In genomic region chr11:61996933-61997332, GRCh38 we compare ENCODE assay signal across 27 cellular contexts. TPM values are rescaled to one million over a fixed set of nuclear protein-coding genes. Genes with fewer than 3 reads are reported as not detected.
DNase-seq lines count a peak whose midpoint lies in the region; ATAC-seq, FAIRE-seq and TF ChIP-seq lines count a peak whose summit lies in the region.
"Had no signal": no experiment of that assay in that cellular context is flagged by ENCODE, and none has a peak within 500 bp of the region (broad histone marks: within the 10 kb centered on the region; RNA-seq: fewer than 3 reads in every experiment).

No MANE protein-coding gene starts in this region.

- peaks cover 31% of the 10 kb centered on the region for H3K9me3 Mint-ChIP-seq in GM23338

- H3K4me2 ChIP-seq in GM23338 (no peak overlapping the region), H1 (ENCODE audit: insufficient read depth in 1 of 2, low read depth in 2 of 2, low read length in 2 of 2) (no peak overlapping the region), HepG2 (ENCODE audit: low read depth, low read length) (no peak overlapping the region)

- H2BK5ac ChIP-seq in H1 (ENCODE audit: low read depth, low read length): no peak overlapping the region

- no peak for TF ChIP-seq POLR2A in H1 (IDR thresholded peaks at IDR 0.05; ENCODE audit: control extremely low read depth in 1 of 2, low read depth in 2 of 2, low read length in 2 of 2)
- TF ChIP-seq POLR2A in HepG2 (IDR thresholded peaks at IDR 0.05; ENCODE audit: insufficient read depth in 1 of 2, low read depth in 2 of 2, low read length in 2 of 2): no peak

- no peak overlapping the region for H3K14ac ChIP-seq in H1 (ENCODE audit: insufficient read length)

- FAIRE-seq in H1 (lab: Jason Lieb, UNC): no peak
- no peak for FAIRE-seq in HepG2 (lab: Jason Lieb, UNC)
- FAIRE-seq: astrocyte, H54, HTR-8/SVneo had no signal

- TF ChIP-seq EP300 in H1 (IDR thresholded peaks at IDR 0.05; ENCODE audit: borderline replicate concordance in 1 of 2, low read depth in 2 of 2, low read length in 2 of 2) (no peak), HepG2 (IDR thresholded peaks at IDR 0.05; ENCODE audit: low read depth in 2 of 2, low read length in 2 of 2) (0 out of 4 replicates have a peak, but pooled peaks of 1 of the 2 experiments have one; percentile 10), HepG2 (CRISPR knock-in tag; IDR thresholded peaks at IDR 0.05; ENCODE audit: borderline replicate concordance) (no peak)

- H3K9me3 ChIP-seq in H1 (ENCODE audit: insufficient read depth in 2 of 2, low read depth in 1 of 2, low read length in 1 of 2) (no peaks in the 10 kb centered on the region), HepG2 (ENCODE audit: low read length) (peaks cover 9% of the 10 kb centered on the region)
- H3K9me3 ChIP-seq: BE2C, neutrophil, SJCRH30 had no signal

- H3K79me2 ChIP-seq in GM23338 (replicated peaks; ENCODE audit: insufficient read depth): no peaks in the 10 kb centered on the region
- no peaks in the 10 kb centered on the region for H3K79me2 ChIP-seq in H1 (ENCODE audit: control insufficient read depth in 1 of 2, insufficient read depth in 2 of 2, low read length in 2 of 2)
- no peaks in the 10 kb centered on the region for H3K79me2 ChIP-seq in HepG2 (ENCODE audit: insufficient read depth, low read length)

- no peak overlapping the region for H3K9ac ChIP-seq in H1 (replicated peaks in 1 of 4; ENCODE audit: extremely low read depth in 1 of 4, low read depth in 3 of 4, low read length in 3 of 4)
- H3K9ac ChIP-seq in HepG2 (ENCODE audit: insufficient read depth, low read depth, low read length): no peak overlapping the region

- no peaks in the 10 kb centered on the region; the same call in 1 of the 2 replicates for H3K9me2 ChIP-seq in GM23338 (ENCODE audit: insufficient read depth)

- peak overlapping the region; percentile 75 for H2BK12ac ChIP-seq in H1 (ENCODE audit: low read depth, low read length)

- peak overlapping the region; percentile 43; the same call in 1 of the 2 replicates for H2BK20ac ChIP-seq in H1 (ENCODE audit: low read length)

- TF ChIP-seq CTCF in GM23338 (conservative IDR thresholded peaks at IDR 0.05; ENCODE audit: low read depth in 2 of 2) (peak; percentile 19 to 44; a peak in 2 of 4 replicates), H1 (IDR thresholded peaks at IDR 0.05; ENCODE audit: control extremely low read depth in 1 of 3, insufficient read depth in 1 of 3, low read depth in 1 of 3, low read length in 3 of 3) (peak; percentile 23 to 55 (median 37); a peak in 3 of 4 replicates), HepG2 (CRISPR knock-in tag; IDR thresholded peaks at IDR 0.05) (peak; percentile 67)

- H3K4me1 Mint-ChIP-seq in GM23338: peaks cover 5% of the 10 kb centered on the region; the same call in 1 of the 3 replicates
- H3K4me1 Mint-ChIP-seq: activated naive CD4-positive, alpha-beta T cell treated with anti-CD3 and anti-CD28 coated beads, Interleukin-2, amount 50 U/mL, for 24 hours had no signal

- H4K20me1 ChIP-seq in GM23338 (replicated peaks; ENCODE audit: insufficient read depth): no peaks in the 10 kb centered on the region
- no peaks in the 10 kb centered on the region for H4K20me1 ChIP-seq in H1 (replicated peaks in 1 of 2; ENCODE audit: control insufficient read depth in 1 of 2, insufficient read depth in 2 of 2, low read length in 2 of 2)
- no peaks in the 10 kb centered on the region for H4K20me1 ChIP-seq in HepG2 (ENCODE audit: insufficient read depth, low read length)

- H3K27me3 ChIP-seq in GM23338 (ENCODE audit: insufficient read depth) (no peaks in the 10 kb centered on the region), H1 (replicated peaks in 1 of 4; ENCODE audit: control insufficient read depth in 3 of 4, extremely low read depth in 1 of 4, insufficient read depth in 3 of 4, low read length in 3 of 4) (no peaks in the 10 kb centered on the region), HepG2 (ENCODE audit: control insufficient read depth in 1 of 2, insufficient read depth in 2 of 2, low read length in 2 of 2) (no peaks in the 10 kb centered on the region)
- H3K27me3 ChIP-seq: BE2C, MG63, neutrophil, SJCRH30 had no signal

- WGBS in H1 (ENCODE audit: extremely low coverage in 1 of 2, insufficient coverage in 1 of 2, insufficient read length in 1 of 2, insufficient replicate concordance in 2 of 2, low coverage in 1 of 2, low lambda C conversion rate in 2 of 2, missing lambda C conversion rate in 1 of 2), 2 experiments: 73% methylated on average over 4 of the region's 4 CpGs; no CpG with 5 or more reads in 1 of the 2 experiments
- WGBS in HepG2 (ENCODE audit: low lambda C conversion rate): 51% methylated on average over 4 of the region's 4 CpGs

- H3K18ac ChIP-seq in H1 (ENCODE audit: extremely low read depth, low read length): peak overlapping the region; percentile 48; the same call in 1 of the 2 replicates

- H3K27ac Mint-ChIP-seq in GM23338: no peak overlapping the region
- H3K27ac Mint-ChIP-seq: activated naive CD4-positive, alpha-beta T cell treated with anti-CD3 and anti-CD28 coated beads, Interleukin-2, amount 50 U/mL, for 24 hours had no signal

- intact Hi-C loops in HepG2 (cut with micrococcal nuclease; ENCODE audit: unreplicated experiment): loop anchor here (2.0 kb wide), 1 partner anchor 16 kb away; no protein-coding TSS in a partner anchor

- H3K36me3 Mint-ChIP-seq in GM23338 (ENCODE audit: low read depth): peaks cover 20% of the 10 kb centered on the region

- CTCF ChIA-PET in H1 (lab: Charles Lee; ENCODE audit: partially characterized antibody): interaction anchor here (0.7 to 2.1 kb wide), 11 partner anchors 9 to 105 kb away, joined by 3 to 7 read pairs (median 3); no protein-coding TSS in a partner anchor
- CTCF ChIA-PET in HepG2 (lab: Yijun Ruan, JAX; ENCODE audit: low intra/inter-chr PET ratio, low total read pairs): no interaction called here

- no peak overlapping the region for H3K4me3 Mint-ChIP-seq in GM23338
- H3K4me3 Mint-ChIP-seq: activated naive CD4-positive, alpha-beta T cell treated with anti-CD3 and anti-CD28 coated beads, Interleukin-2, amount 50 U/mL, for 24 hours had no signal

- POLR2A ChIA-PET in H1 (lab: Charles Lee; ENCODE audit: partially characterized antibody): interaction anchor here (0.9 to 4.5 kb wide), 7 partner anchors 9 to 34 kb away, joined by 3 to 19 read pairs (median 3); no protein-coding TSS in a partner anchor
- POLR2A ChIA-PET in HepG2 (lab: Yijun Ruan, JAX): interaction anchor here (1.6 to 18.6 kb wide), 3 partner anchors 19 to 47 kb away, joined by 5 to 518 read pairs (median 323); partner anchors contain the start of gene FTH1

- no peaks in the 10 kb centered on the region for H3K79me1 ChIP-seq in H1 (ENCODE audit: low read depth, low read length)

- H3K4me3 ChIP-seq in GM23338 (no peak overlapping the region), H1 (ENCODE audit: extremely low read depth in 1 of 4, insufficient read depth in 2 of 4, low read depth in 3 of 4, low read length in 4 of 4) (no peak overlapping the region), HepG2 (replicated peaks in 1 of 3; ENCODE audit: insufficient read depth in 1 of 3, low read depth in 2 of 3, low read length in 3 of 3) (no peak overlapping the region)
- H3K4me3 ChIP-seq: MG63, SJCRH30 had no signal

- no peaks in the 10 kb centered on the region for H3F3A ChIP-seq in GM23338 (replicated peaks; ENCODE audit: low read depth)

- peak overlapping the region; percentile 20; the same call in 1 of the 2 replicates for H2BK15ac ChIP-seq in H1 (ENCODE audit: low read length)

- H4K91ac ChIP-seq in H1 (replicated peaks; ENCODE audit: insufficient read length, low read length): no peak overlapping the region

- no peak overlapping the region for H2AFZ ChIP-seq in GM23338
- H2AFZ ChIP-seq in H1 (ENCODE audit: low read length): peak overlapping the region; percentile 18; the same call in 1 of the 2 replicates
- no peak overlapping the region for H2AFZ ChIP-seq in HepG2 (ENCODE audit: low read length)

- H2BK120ac ChIP-seq in H1 (replicated peaks; ENCODE audit: low read depth, low read length): no peak overlapping the region

- H3K4ac ChIP-seq in H1 (replicated peaks; ENCODE audit: insufficient read length, low read depth, low read length): no peak overlapping the region

- in situ Hi-C loops in HepG2 (cut with HindIII; ENCODE audit: extremely low pct_ligation_motif_present, low pct_unique_long_range_greater_than_20kb): no loop called here

- TF ChIP-seq RAD21 in H1 (IDR thresholded peaks at IDR 0.05 in 1 of 2, conservative IDR thresholded peaks at IDR 0.05 in 1 of 2; ENCODE audit: low read depth in 2 of 2, low read length in 2 of 2) (peak; percentile 32 to 54), HepG2 (CRISPR knock-in tag; IDR thresholded peaks at IDR 0.05) (no peak)

- ATAC-seq in GM23338 (peak; percentile 84), HepG2 (peak; percentile 35; the same call in 2 of the 3 replicates)
- ATAC-seq: left cardiac atrium had no signal

- H3K36me3 ChIP-seq in GM23338 (ENCODE audit: insufficient read depth) (0 out of 2 replicates have a peak, but pooled peaks cover 6% of the 10 kb centered on the region), H1 (ENCODE audit: control insufficient read depth in 2 of 4, insufficient read depth in 4 of 4, low read length in 3 of 4) (no peaks in the 10 kb centered on the region), HepG2 (replicated peaks in 1 of 2; ENCODE audit: control insufficient read depth in 1 of 2, insufficient read depth in 2 of 2, low read length in 2 of 2) (no peaks in the 10 kb centered on the region)
- H3K36me3 ChIP-seq: BE2C, MG63, neutrophil, SJCRH30 had no signal

- peaks cover 2% of the 10 kb centered on the region for H3K27me3 Mint-ChIP-seq in GM23338 (ENCODE audit: insufficient read depth, low read depth, poor library complexity)
- H3K27me3 Mint-ChIP-seq: activated naive CD4-positive, alpha-beta T cell treated with anti-CD3 and anti-CD28 coated beads, Interleukin-2, amount 50 U/mL, for 24 hours had no signal

- peak; percentile 46 for DNase-seq in GM23338 (ENCODE audit: low spot score)
- DNase-seq in H1 (ENCODE audit: low read depth in 1 of 2, low spot score in 2 of 2): no peak
- peak; percentile 69 for DNase-seq in HepG2 (ENCODE audit: low spot score)
- DNase-seq in substantia nigra (lab: John Stamatoyannopoulos, UW): peak in 45 of 49 donors; percentile 22 to 89 (median 67)
- no peak for DNase-seq in foreskin melanocyte
- no peak for DNase-seq in NCI-H1092 (lab: John Stamatoyannopoulos, UW)
- no peak for DNase-seq in glomerular visceral epithelial cell (ENCODE audit: extremely low spot score)
- no peak for DNase-seq in NCI-H82 (lab: John Stamatoyannopoulos, UW)
- DNase-seq: activated CD4-positive, alpha-beta T cell treated with anti-CD3 and anti-CD28 coated beads, Interleukin-2, amount 50 U/mL, for 4 hours; activated CD4-positive, CD25-positive, alpha-beta regulatory T cell; BE2C; dermis blood vessel endothelial cell; DMS153; glutamatergic neuron; KBM-7; left cardiac atrium; mammary epithelial cell; MG63; NCI-H2081; NCI-H748 treated with DMSO at 0.1 percent for 48 hours; SJCRH30; stimulated activated naive CD4-positive, alpha-beta T cell had no signal

- H2AK5ac ChIP-seq in H1 (ENCODE audit: low read depth, low read length): 0 out of 2 replicates have a peak overlapping the region, but pooled peaks have one; percentile 60

- H3K23ac ChIP-seq in H1 (ENCODE audit: insufficient read length): no peak overlapping the region

- H3K27ac ChIP-seq in GM23338 (ENCODE audit: low read depth) (no peak overlapping the region), H1 (ENCODE audit: low read depth, low read length) (no peak overlapping the region; the same call in 1 of the 2 replicates), HepG2 (ENCODE audit: extremely low read length, insufficient read depth, low read length) (peak overlapping the region; percentile 30), substantia nigra (ENCODE audit: low read depth, low read length, poor library complexity, severe bottlenecking) (peak overlapping the region; percentile 97)
- H3K27ac ChIP-seq: neutrophil, SJCRH30 had no signal

- no peaks in the 10 kb centered on the region for H3K4me1 ChIP-seq in GM23338 (ENCODE audit: insufficient read depth)
- peaks cover 0 to 18% (median 6%) of the 10 kb centered on the region in 4 experiments; a peak in 6 of 7 replicates for H3K4me1 ChIP-seq in H1 (replicated peaks in 1 of 4; ENCODE audit: control insufficient read depth in 3 of 4, insufficient read depth in 4 of 4, low read length in 3 of 4)
- peaks cover 73% of the 10 kb centered on the region for H3K4me1 ChIP-seq in HepG2 (ENCODE audit: insufficient read depth, low read length)
- H3K4me1 ChIP-seq: BE2C, SJCRH30 had no signal

- H3K56ac ChIP-seq in H1 (replicated peaks; ENCODE audit: insufficient read length, low read depth, low read length): no peak overlapping the region

- H4K8ac ChIP-seq in H1 (ENCODE audit: extremely low read depth, insufficient read depth, low read length): no peak overlapping the region

- BruUV-seq in HepG2 (replicated peaks; lab: Mats Ljungman, UMichigan): no TSS peak

- H4K5ac ChIP-seq in H1 (ENCODE audit: insufficient read length, low read depth, low read length): no peak overlapping the region

- no peaks in the 10 kb centered on the region; the same call in 1 of the 2 replicates for H3K23me2 ChIP-seq in H1 (ENCODE audit: low read depth, low read length)

RNA-seq across cellular contexts. Expression of gene FTH1, which starts 29.5 kb away (rescaled TPM):
- total RNA-seq in GM23338 (2014; rRNA removed; shearing (Covaris generic)): 718 and 839 TPM in 2 replicates
- polyA plus RNA-seq in GM23338 (2016; fragmentation: Nextera tagmentation; extraction: Ambion mirVana) (2,531 and 2,750 TPM in 2 replicates), H1 (2011; rRNA removed) (895 and 1,153 TPM in 2 replicates), HepG2 (2011; rRNA removed) (760 and 802 TPM in 2 replicates)
- 1,461 and 1,535 TPM in 2 replicates for total RNA-seq in H1 (2021; fragmentation: NEBNext Ultra II Directional; extraction: Animal tissue kit (Norgen Biotek cat#: 25700))
- 859 TPM for polyA plus RNA-seq in H1 (2011; cell fraction: cytosol; rRNA removed)
- polyA plus RNA-seq in H1 (2011; cell fraction: nucleus; rRNA removed): 858 TPM
- polyA plus RNA-seq in H1 (2012, experiment 1 of 2): 2,371 to 2,868 TPM (median 2,459 TPM) in 4 replicates
- polyA plus RNA-seq in H1 (2012, experiment 2 of 2): 3,437 TPM
- polyA plus RNA-seq in H1 (2013, experiment 1 of 2): 1,345 TPM
- 1,427 TPM for polyA plus RNA-seq in H1 (2013, experiment 2 of 2)
- polyA minus RNA-seq in H1 (2011; rRNA and poly(A)+ RNA removed): 388 and 391 TPM in 2 replicates
- 705 TPM for polyA minus RNA-seq in H1 (2011; cell fraction: cytosol; rRNA and poly(A)+ RNA removed)
- polyA minus RNA-seq in H1 (2011; cell fraction: nucleus; rRNA and poly(A)+ RNA removed): 403 TPM
- 544 and 607 TPM in 2 replicates for total RNA-seq in HepG2 (2016; rRNA removed; fragmentation: Illumina TruSeq; extraction: Trizol)
- 3,105 and 3,667 TPM in 2 replicates for total RNA-seq in HepG2 (2016; cell fraction: cytosol; rRNA removed; fragmentation: Illumina TruSeq; extraction: Trizol; ENCODE audit: low read depth)
- total RNA-seq in HepG2 (2016; cell fraction: insoluble cytoplasmic fraction; rRNA removed; fragmentation: Illumina TruSeq; extraction: Trizol): 481 and 554 TPM in 2 replicates
- 4,411 and 4,459 TPM in 2 replicates for total RNA-seq in HepG2 (2016; cell fraction: membrane; rRNA removed; fragmentation: Illumina TruSeq; extraction: Trizol)
- total RNA-seq in HepG2 (2016; cell fraction: nucleus; rRNA removed; fragmentation: Illumina TruSeq; extraction: Trizol): 460 and 546 TPM in 2 replicates
- polyA plus RNA-seq in HepG2 (2011; cell fraction: cytosol; rRNA removed): 904 and 962 TPM in 2 replicates
- 547 and 633 TPM in 2 replicates for polyA plus RNA-seq in HepG2 (2011; cell fraction: nucleus; rRNA removed)
- polyA plus RNA-seq in HepG2 (2012): 4,160 and 4,286 TPM in 2 replicates
- polyA plus RNA-seq in HepG2 (2016; cell fraction: cytosol; fragmentation: Illumina TruSeq; extraction: Trizol; ENCODE audit: low read depth): 74,852 and 83,301 TPM in 2 replicates
- polyA plus RNA-seq in HepG2 (2016; cell fraction: insoluble cytoplasmic fraction; fragmentation: Illumina TruSeq; extraction: Trizol; ENCODE audit: low read depth): 2,697 and 2,813 TPM in 2 replicates
- 37,583 and 39,786 TPM in 2 replicates for polyA plus RNA-seq in HepG2 (2016; cell fraction: membrane; fragmentation: Illumina TruSeq; extraction: Trizol; ENCODE audit: low read depth)
- polyA plus RNA-seq in HepG2 (2016; cell fraction: nucleus; fragmentation: Illumina TruSeq; extraction: Trizol; ENCODE audit: insufficient read depth, low read depth): 2,546 and 3,012 TPM in 2 replicates
- 361 and 877 TPM in 2 replicates for polyA minus RNA-seq in HepG2 (2011; rRNA and poly(A)+ RNA removed; ENCODE audit: low replicate concordance)
- 693 and 773 TPM in 2 replicates for polyA minus RNA-seq in HepG2 (2011; cell fraction: cytosol; rRNA and poly(A)+ RNA removed)
- polyA minus RNA-seq in HepG2 (2011; cell fraction: nucleus; rRNA and poly(A)+ RNA removed): 191 and 263 TPM in 2 replicates

RNA-seq across cellular contexts. Expression of gene BEST1, which starts 46.8 kb away (rescaled TPM):
- total RNA-seq in GM23338 (2014; rRNA removed; shearing (Covaris generic)): 0.35 and 0.89 TPM in 2 replicates
- polyA plus RNA-seq in GM23338 (2016; fragmentation: Nextera tagmentation; extraction: Ambion mirVana) (0.44 and 0.75 TPM in 2 replicates), H1 (2011; rRNA removed) (0.62 and 1.4 TPM in 2 replicates), HepG2 (2011; rRNA removed) (0.65 and 2.3 TPM in 2 replicates)
- 0.22 and 0.23 TPM in 2 replicates for total RNA-seq in H1 (2021; fragmentation: NEBNext Ultra II Directional; extraction: Animal tissue kit (Norgen Biotek cat#: 25700))
- 1.7 TPM for polyA plus RNA-seq in H1 (2011; cell fraction: cytosol; rRNA removed)
- 3.9 TPM for polyA plus RNA-seq in H1 (2011; cell fraction: nucleus; rRNA removed)
- 0.43 to 0.91 TPM (median 0.72 TPM) in 4 replicates for polyA plus RNA-seq in H1 (2012, experiment 1 of 2)
- polyA plus RNA-seq in H1 (2012, experiment 2 of 2): 1.0 TPM
- 0.08 TPM for polyA plus RNA-seq in H1 (2013, experiment 1 of 2)
- polyA plus RNA-seq in H1 (2013, experiment 2 of 2): 0.09 TPM
- 0.95 and 1.1 TPM in 2 replicates for polyA minus RNA-seq in H1 (2011; rRNA and poly(A)+ RNA removed)
- 0.81 TPM for polyA minus RNA-seq in H1 (2011; cell fraction: cytosol; rRNA and poly(A)+ RNA removed)
- polyA minus RNA-seq in H1 (2011; cell fraction: nucleus; rRNA and poly(A)+ RNA removed): 2.9 TPM
- total RNA-seq in HepG2 (2016; rRNA removed; fragmentation: Illumina TruSeq; extraction: Trizol): 0.09 TPM in 1 of 2 replicates, not detected in the other
- total RNA-seq in HepG2 (2016; cell fraction: cytosol; rRNA removed; fragmentation: Illumina TruSeq; extraction: Trizol; ENCODE audit: low read depth): 0.09 and 0.10 TPM in 2 replicates
- total RNA-seq in HepG2 (2016; cell fraction: insoluble cytoplasmic fraction; rRNA removed; fragmentation: Illumina TruSeq; extraction: Trizol): 0.09 TPM in 1 of 2 replicates, not detected in the other
- 0.06 and 0.07 TPM in 2 replicates for total RNA-seq in HepG2 (2016; cell fraction: membrane; rRNA removed; fragmentation: Illumina TruSeq; extraction: Trizol)
- 0.13 and 0.16 TPM in 2 replicates for total RNA-seq in HepG2 (2016; cell fraction: nucleus; rRNA removed; fragmentation: Illumina TruSeq; extraction: Trizol)
- polyA plus RNA-seq in HepG2 (2011; cell fraction: cytosol; rRNA removed): 0.24 and 0.96 TPM in 2 replicates
- 2.9 and 8.0 TPM in 2 replicates for polyA plus RNA-seq in HepG2 (2011; cell fraction: nucleus; rRNA removed)
- polyA plus RNA-seq in HepG2 (2012): 1.1 and 1.9 TPM in 2 replicates
- 1.3 and 1.4 TPM in 2 replicates for polyA plus RNA-seq in HepG2 (2016; cell fraction: cytosol; fragmentation: Illumina TruSeq; extraction: Trizol; ENCODE audit: low read depth)
- 0.07 TPM in 1 of 2 replicates, not detected in the other for polyA plus RNA-seq in HepG2 (2016; cell fraction: insoluble cytoplasmic fraction; fragmentation: Illumina TruSeq; extraction: Trizol; ENCODE audit: low read depth)
- polyA plus RNA-seq in HepG2 (2016; cell fraction: membrane; fragmentation: Illumina TruSeq; extraction: Trizol; ENCODE audit: low read depth): 0.37 and 0.43 TPM in 2 replicates
- polyA plus RNA-seq in HepG2 (2016; cell fraction: nucleus; fragmentation: Illumina TruSeq; extraction: Trizol; ENCODE audit: insufficient read depth, low read depth): not detected in 2 replicates
- polyA minus RNA-seq in HepG2 (2011; rRNA and poly(A)+ RNA removed; ENCODE audit: low replicate concordance): 0.28 and 1.6 TPM in 2 replicates
- 0.44 and 0.79 TPM in 2 replicates for polyA minus RNA-seq in HepG2 (2011; cell fraction: cytosol; rRNA and poly(A)+ RNA removed)
- polyA minus RNA-seq in HepG2 (2011; cell fraction: nucleus; rRNA and poly(A)+ RNA removed): 1.7 and 6.0 TPM in 2 replicates
- total RNA-seq: dermis blood vessel endothelial cell had no signal

Comparison
In these comparisons a context has a peak if more than half of its experiments do, and no peak if none do; other contexts are left out.
1. DNase-seq: peak in GM23338 (single experiment), HepG2 (single experiment) and substantia nigra (45 of 49); none in H1 (0 of 2), foreskin melanocyte (single experiment), NCI-H1092 (single experiment), glomerular visceral epithelial cell (single experiment) and NCI-H82 (single experiment).
2. H3K27ac ChIP-seq: peak in HepG2 (single experiment) and substantia nigra (single experiment); none in GM23338 (single experiment) and H1 (single experiment).
3. Peak in every context shown above with its lines, with median percentiles within 50 percentile points of each other: CTCF ChIP-seq.